In genomic region chr9:68548241-68548640, GRCh38 we compare ENCODE assay signal across 18 cellular contexts. TPM values are rescaled to one million over a fixed set of nuclear protein-coding genes. Genes with fewer than 3 reads are reported as not detected.
"Had no signal": no experiment of that assay in that cellular context is flagged by ENCODE, and none has a peak within 500 bp of the region (broad histone marks: within the 10 kb centered on the region; RNA-seq: fewer than 3 reads in every experiment).

No MANE protein-coding gene starts in this region.

- H3K27ac Mint-ChIP-seq: endodermal cell, progenitor cell of endocrine pancreas had no signal

- H3K9me3 Mint-ChIP-seq: endodermal cell, nephron had no signal

- DNase-seq: activated CD4-positive, alpha-beta T cell treated with anti-CD3 and anti-CD28 coated beads, Interleukin-2, amount 50 U/mL, for 1 hour; activated CD8-positive, alpha-beta memory T cell treated with anti-CD3 and anti-CD28 coated beads for 24 hours; anterior cingulate cortex; endodermal cell; hippocampal formation; mesendoderm; occipital lobe; stimulated activated CD4-positive, alpha-beta T cell treated with anti-CD3 and anti-CD28 coated beads, Interleukin-12 subunit alpha, Interleukin-12 subunit beta, amount 100 ng/mL, for 4 hours; stimulated activated CD4-positive, alpha-beta T cell treated with anti-CD3 and anti-CD28 coated beads, Interleukin-2, amount 100 ng/mL, for 24 hours had no signal

- H3K4me3 Mint-ChIP-seq: endodermal cell, nephron had no signal

- ATAC-seq: left lobe of liver had no signal

RNA-seq across cellular contexts. Expression of gene TMEM252, which starts 7.6 kb away (rescaled TPM):
- total RNA-seq: cerebellum, dermis microvascular lymphatic vessel endothelial cell, endodermal cell, glomerular endothelial cell, left lobe of liver, occipital lobe, progenitor cell of endocrine pancreas, sciatic nerve had no signal
- polyA plus RNA-seq: keratinocyte, thymus had no signal
